Comparison of ENCODE assay signal across 22 cellular contexts in genomic region chr13:37741536-37741935, GRCh38.
"Had no signal": no experiment of that assay in that cellular context is flagged by ENCODE, and none has a peak within 500 bp of the region (broad histone marks: within the 10 kb centered on the region; RNA-seq: fewer than 3 reads in every experiment).

No MANE protein-coding gene starts in this region.

- H3K27me3 Mint-ChIP-seq: activated CD4-positive, alpha-beta memory T cell treated with anti-CD3 and anti-CD28 coated beads for 36 hours; activated naive CD4-positive, alpha-beta T cell treated with anti-CD3 and anti-CD28 coated beads, Interleukin-2, amount 10 ng/mL, durations not matched to agents 7 days and 5 days had no signal

- DNase-seq: activated CD4-positive, alpha-beta memory T cell treated with anti-CD3 and anti-CD28 coated beads for 36 hours; activated CD4-positive, alpha-beta T cell treated with anti-CD3 and anti-CD28 coated beads for 48 hours; activated naive CD4-positive, alpha-beta T cell treated with anti-CD3 and anti-CD28 coated beads, Interleukin-2, amount 10 ng/mL, durations not matched to agents 7 days and 5 days; activated T-cell treated with anti-CD3 and anti-CD28 coated beads, Interleukin-2, amount 50 U/mL, for 48 hours; brain microvascular endothelial cell; central memory CD4-positive, alpha-beta T cell; dermis blood vessel endothelial cell; effector CD8-positive, alpha-beta T cell; gastrocnemius medialis; hippocampal formation; left ventricle myocardium inferior; naive thymus-derived CD4-positive, alpha-beta T cell; pancreas; psoas muscle; stimulated activated CD4-positive, alpha-beta T cell treated with anti-CD3 and anti-CD28 coated beads, Interleukin-12 subunit alpha, Interleukin-12 subunit beta, amount 100 ng/mL, for 4 hours; stimulated activated CD4-positive, alpha-beta T cell treated with anti-CD3 and anti-CD28 coated beads, Interleukin-4, amount 100 ng/mL, for 4 hours; stimulated activated naive CD8-positive, alpha-beta T cell treated with anti-CD3 and anti-CD28 coated beads, Interleukin-15, Interleukin-2, amounts not matched to agents 100 U/mL and 50 U/mL, for 24 hours; substantia nigra; tibial artery had no signal

- H3K9me3 Mint-ChIP-seq: activated naive CD4-positive, alpha-beta T cell treated with anti-CD3 and anti-CD28 coated beads, Interleukin-2, amount 10 ng/mL, durations not matched to agents 7 days and 5 days had no signal

- H3K4me3 Mint-ChIP-seq: activated CD4-positive, alpha-beta memory T cell treated with anti-CD3 and anti-CD28 coated beads for 36 hours; activated naive CD4-positive, alpha-beta T cell treated with anti-CD3 and anti-CD28 coated beads, Interleukin-2, amount 10 ng/mL, durations not matched to agents 7 days and 5 days; naive thymus-derived CD4-positive, alpha-beta T cell had no signal

- FAIRE-seq: pancreas had no signal

- H3K4me3 ChIP-seq: gastrocnemius medialis, left ventricle myocardium inferior, pancreas, psoas muscle, right atrium auricular region, tibial artery had no signal

- ATAC-seq: esophagus mucosa; gastrocnemius medialis; naive thymus-derived CD4-positive, alpha-beta T cell; psoas muscle; stimulated activated naive CD8-positive, alpha-beta T cell treated with anti-CD3 and anti-CD28 coated beads, Interleukin-15, Interleukin-2, amounts not matched to agents 100 U/mL and 50 U/mL, for 24 hours had no signal

- H3K4me1 Mint-ChIP-seq: activated naive CD4-positive, alpha-beta T cell treated with anti-CD3 and anti-CD28 coated beads, Interleukin-2, amount 10 ng/mL, durations not matched to agents 7 days and 5 days; naive thymus-derived CD4-positive, alpha-beta T cell had no signal

- H3K36me3 Mint-ChIP-seq: activated CD4-positive, alpha-beta memory T cell treated with anti-CD3 and anti-CD28 coated beads for 36 hours; activated naive CD4-positive, alpha-beta T cell treated with anti-CD3 and anti-CD28 coated beads, Interleukin-2, amount 10 ng/mL, durations not matched to agents 7 days and 5 days; naive thymus-derived CD4-positive, alpha-beta T cell had no signal

- H3K36me3 ChIP-seq: gastrocnemius medialis, left ventricle myocardium inferior, neutrophil, pancreas, right atrium auricular region, tibial artery had no signal

- H3K27me3 ChIP-seq: brain microvascular endothelial cell, gastrocnemius medialis, neutrophil, pancreas, right atrium auricular region, tibial artery had no signal

- H3K27ac ChIP-seq: brain microvascular endothelial cell, gastrocnemius medialis, left ventricle myocardium inferior, neutrophil, pancreas, psoas muscle, right atrium auricular region, tibial artery had no signal

- H3K9me3 ChIP-seq: gastrocnemius medialis, left ventricle myocardium inferior, neutrophil, pancreas, psoas muscle, right atrium auricular region, tibial artery had no signal

- H3K27ac Mint-ChIP-seq: activated CD4-positive, alpha-beta memory T cell treated with anti-CD3 and anti-CD28 coated beads for 36 hours; activated naive CD4-positive, alpha-beta T cell treated with anti-CD3 and anti-CD28 coated beads, Interleukin-2, amount 10 ng/mL, durations not matched to agents 7 days and 5 days; naive thymus-derived CD4-positive, alpha-beta T cell had no signal

- H3K4me1 ChIP-seq: gastrocnemius medialis, left ventricle myocardium inferior, pancreas, psoas muscle, right atrium auricular region had no signal
